In the genomic region with DNA sequence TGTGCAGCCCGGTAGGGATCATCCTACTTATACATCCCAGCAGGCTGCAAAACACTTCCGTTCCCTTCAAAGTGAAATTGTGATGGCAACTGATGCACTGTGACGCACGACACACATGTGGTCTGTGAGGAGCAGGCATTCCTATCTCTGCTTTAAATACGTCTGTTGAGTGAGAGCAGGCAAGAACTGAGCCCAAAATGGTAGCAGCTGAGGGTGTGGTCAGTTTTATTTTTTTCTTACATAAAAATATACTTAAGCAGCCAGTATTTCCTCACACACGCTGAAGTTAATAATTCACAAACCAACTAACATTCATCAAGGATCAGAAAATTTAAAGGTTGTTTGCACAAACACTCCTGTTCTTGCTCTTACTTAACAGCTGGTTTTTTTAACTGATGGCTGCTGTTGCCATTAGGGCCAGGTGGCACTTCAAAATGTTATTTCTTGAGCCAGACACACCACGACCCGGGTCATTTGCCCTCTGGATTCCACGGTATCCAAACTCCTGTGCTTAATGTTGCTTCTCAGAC, we compare ENCODE assay signal across 16 cellular contexts. TPM values are rescaled to one million over a fixed set of nuclear protein-coding genes. Genes with fewer than 3 reads are reported as not detected.
DNase-seq lines count a peak whose midpoint lies in the region; ATAC-seq and TF ChIP-seq lines count a peak whose summit lies in the region.
"Had no signal": no experiment of that assay in that cellular context is flagged by ENCODE, and none has a peak within 500 bp of the region (broad histone marks: within the 10 kb centered on the region; RNA-seq: fewer than 3 reads in every experiment).

No MANE protein-coding gene starts in this region.

- peaks cover 0 to 85% of the 10 kb centered on the region in 2 donors for H3K4me1 ChIP-seq in right atrium auricular region
- peaks cover 82% of the 10 kb centered on the region for H3K4me1 ChIP-seq in rectal smooth muscle tissue (ENCODE audit: control insufficient read depth, insufficient read depth, low read length)

- no peak overlapping the region for H3K4me3 Mint-ChIP-seq in activated CD4-positive, alpha-beta T cell treated with anti-CD3 and anti-CD28 coated beads, Interleukin-2, amount 10 ng/mL, durations not matched to agents 24 days and 14 days
- H3K4me3 Mint-ChIP-seq: CD8-positive, alpha-beta T cell; naive B cell; type B pancreatic cell had no signal

- no peak overlapping the region for H3K27ac Mint-ChIP-seq in activated CD4-positive, alpha-beta T cell treated with anti-CD3 and anti-CD28 coated beads, Interleukin-2, amount 10 ng/mL, durations not matched to agents 24 days and 14 days
- H3K27ac Mint-ChIP-seq: CD8-positive, alpha-beta T cell; naive B cell; type B pancreatic cell had no signal

- no peaks in the 10 kb centered on the region for H3K27me3 ChIP-seq in right atrium auricular region
- no peaks in the 10 kb centered on the region for H3K27me3 ChIP-seq in rectal smooth muscle tissue (ENCODE audit: control insufficient read depth, insufficient read depth, low read length)
- H3K27me3 ChIP-seq: foreskin keratinocyte had no signal

- no peaks in the 10 kb centered on the region for H3K36me3 ChIP-seq in right atrium auricular region
- H3K36me3 ChIP-seq in rectal smooth muscle tissue (ENCODE audit: control insufficient read depth, insufficient read depth, low read length) = no peaks in the 10 kb centered on the region

- intact Hi-C loops in activated CD4-positive, alpha-beta T cell treated with anti-CD3 and anti-CD28 coated beads, Interleukin-2, amount 10 ng/mL, durations not matched to agents 24 days and 14 days (cut with micrococcal nuclease) = loop anchor here (10.0 kb wide), 1 partner anchor 1178 kb away; a partner anchor contains a TSS

- TF ChIP-seq CTCF in right atrium auricular region (IDR thresholded peaks at IDR 0.05) = no peak

- peak overlapping the region; percentile 19 to 38 for H3K27ac ChIP-seq in right atrium auricular region
- H3K27ac ChIP-seq in rectal smooth muscle tissue (ENCODE audit: low read depth, low read length) = peak overlapping the region; percentile 66
- H3K27ac ChIP-seq: foreskin keratinocyte had no signal

- no peaks in the 10 kb centered on the region for H3K27me3 Mint-ChIP-seq in activated CD4-positive, alpha-beta T cell treated with anti-CD3 and anti-CD28 coated beads, Interleukin-2, amount 10 ng/mL, durations not matched to agents 24 days and 14 days
- H3K27me3 Mint-ChIP-seq: type B pancreatic cell had no signal

- DNase-seq in DMS53 (lab: John Stamatoyannopoulos, UW) = peak; percentile 76
- peak; percentile 58 for DNase-seq in NCI-H69 (lab: John Stamatoyannopoulos, UW)
- DNase-seq in right atrium auricular region (ENCODE audit: low spot score) = no peak
- no peak for DNase-seq in DMS79 (lab: John Stamatoyannopoulos, UW)
- DNase-seq in activated CD4-positive, alpha-beta T cell treated with anti-CD3 and anti-CD28 coated beads, Interleukin-2, amount 10 ng/mL, durations not matched to agents 24 days and 14 days = no peak
- DNase-seq: activated effector memory CD4-positive, alpha-beta T cell treated with Interleukin-2 at 50 U/mL for 16 hours; CD8-positive, alpha-beta T cell; effector CD8-positive, alpha-beta T cell; foreskin keratinocyte; naive B cell; NCI-H2081; stimulated activated CD4-positive, alpha-beta T cell treated with anti-CD3 and anti-CD28 coated beads, Interleukin-2, amount 100 ng/mL, for 48 hours had no signal

- ATAC-seq in GM18861 (IDR thresholded peaks at IDR 0.05; ENCODE audit: unreplicated experiment) (no peak), GM21737 (IDR thresholded peaks at IDR 0.05; ENCODE audit: unreplicated experiment) (no peak)
- ATAC-seq: CD8-positive, alpha-beta T cell; foreskin keratinocyte had no signal

- H3K4me1 Mint-ChIP-seq in activated CD4-positive, alpha-beta T cell treated with anti-CD3 and anti-CD28 coated beads, Interleukin-2, amount 10 ng/mL, durations not matched to agents 24 days and 14 days = peaks cover 68% of the 10 kb centered on the region

- H3K9ac ChIP-seq in rectal smooth muscle tissue (ENCODE audit: low read length) = no peak overlapping the region

- H3K9me3 Mint-ChIP-seq in activated CD4-positive, alpha-beta T cell treated with anti-CD3 and anti-CD28 coated beads, Interleukin-2, amount 10 ng/mL, durations not matched to agents 24 days and 14 days = peaks cover 5% of the 10 kb centered on the region
- H3K9me3 Mint-ChIP-seq: CD8-positive, alpha-beta T cell; type B pancreatic cell had no signal

- H3K36me3 Mint-ChIP-seq in activated CD4-positive, alpha-beta T cell treated with anti-CD3 and anti-CD28 coated beads, Interleukin-2, amount 10 ng/mL, durations not matched to agents 24 days and 14 days (ENCODE audit: low read depth) = peaks cover 24% of the 10 kb centered on the region
- H3K36me3 Mint-ChIP-seq: CD8-positive, alpha-beta T cell; type B pancreatic cell had no signal

- H3K4me3 ChIP-seq in right atrium auricular region (no peak overlapping the region), rectal smooth muscle tissue (ENCODE audit: low read length) (no peak overlapping the region)

- H3K9me3 ChIP-seq in right atrium auricular region = no peaks in the 10 kb centered on the region

RNA-seq across cellular contexts. Expression of a gene that starts 23.9 kb away (rescaled TPM):
- total RNA-seq in right atrium auricular region = 100 to 1,000 TPM; 147 to 179 TPM
- total RNA-seq in activated CD4-positive, alpha-beta T cell treated with anti-CD3 and anti-CD28 coated beads, Interleukin-2, amount 10 ng/mL, durations not matched to agents 24 days and 14 days = 50.3 and 52.8 TPM in 2 replicates

Comparison
In these comparisons a context has a peak if more than half of its experiments do, and no peak if none do; other contexts are left out.
1. DNase-seq: peak in DMS53 (single experiment) and NCI-H69 (single experiment); none in right atrium auricular region (single experiment), DMS79 (single experiment) and activated CD4-positive, alpha-beta T cell treated with anti-CD3 and anti-CD28 coated beads, Interleukin-2, amount 10 ng/mL, durations not matched to agents 24 days and 14 days (single experiment).